8 cellular contexts compared by ENCODE assay signal in the genomic region with DNA sequence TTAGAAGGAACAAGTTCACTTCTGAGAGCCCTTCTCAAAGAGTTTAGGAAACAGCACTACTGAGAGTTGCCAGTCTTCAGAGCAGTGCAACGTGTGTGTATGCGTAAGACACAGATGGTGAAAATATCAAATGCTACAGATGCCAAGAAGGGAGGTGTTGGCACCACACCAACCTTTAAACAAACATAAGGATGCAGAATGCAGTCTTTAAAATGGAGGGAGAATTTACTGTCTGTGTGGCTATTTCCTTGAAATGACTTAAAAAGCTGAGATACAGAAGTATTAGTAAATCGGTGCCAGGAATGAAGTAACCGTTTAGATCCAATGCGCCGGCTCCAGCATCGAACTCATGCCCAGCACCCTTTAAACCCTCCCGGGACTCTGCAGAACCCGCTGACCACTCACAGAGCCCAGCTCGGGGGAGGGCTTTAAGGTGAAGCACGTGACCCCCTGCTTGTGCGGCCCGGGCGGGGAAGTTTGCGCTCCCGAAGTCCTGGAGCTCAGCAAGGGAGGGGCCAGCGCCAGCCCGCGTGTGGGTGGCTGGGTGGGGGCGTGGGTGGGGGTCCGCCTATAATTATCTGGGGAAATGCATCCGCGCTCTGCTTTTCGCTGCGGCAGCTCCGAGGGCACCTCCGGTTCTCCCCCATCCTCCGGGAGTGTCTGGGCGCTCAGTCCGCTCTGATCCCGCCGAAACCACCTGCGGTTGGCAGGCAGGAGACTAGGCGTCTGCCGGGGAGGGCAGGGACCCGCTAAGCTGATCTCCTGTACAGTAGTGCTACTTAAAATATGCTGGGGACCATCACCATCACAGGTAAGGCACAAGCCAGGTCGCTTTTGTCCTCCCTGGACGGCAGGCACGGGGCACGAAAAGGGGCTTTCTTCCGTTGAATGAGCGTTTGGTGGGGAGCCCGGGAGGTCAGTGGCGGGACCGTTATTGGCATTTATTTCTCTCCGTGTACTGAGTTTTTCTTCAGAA.
A peak's percentile ranks its signal among the peaks of the same experiment; 100 is the strongest.
DNase-seq lines count a peak whose midpoint lies in the region; ATAC-seq and TF ChIP-seq lines count a peak whose summit lies in the region.

No MANE protein-coding gene starts in this region.

- ATAC-seq in left ventricle myocardium superior, result peak; percentile 78

- H3K27me3 ChIP-seq in OCI-LY1 (ENCODE audit: insufficient read depth, low read length) (no peaks in the 10 kb centered on the region), rectal smooth muscle tissue (ENCODE audit: control insufficient read depth, insufficient read depth, low read length) (peaks cover 6% of the 10 kb centered on the region)

- TF ChIP-seq CTCF in OCI-LY1 (IDR thresholded peaks at IDR 0.05; ENCODE audit: low read length), result no peak

- no peaks in the 10 kb centered on the region for H3F3A ChIP-seq in OCI-LY1 (ENCODE audit: insufficient read depth, low read length)

- no peaks in the 10 kb centered on the region for H3K9me2 ChIP-seq in OCI-LY1 (ENCODE audit: low read depth, low read length)

- H4K20me1 ChIP-seq in OCI-LY1 (ENCODE audit: insufficient read depth, low read length), result no peaks in the 10 kb centered on the region

- DNase-seq in DMS79 treated with DMSO at 0.1 percent for 48 hours (lab: John Stamatoyannopoulos, UW), result peak; percentile 35
- DNase-seq in DMS79 (lab: John Stamatoyannopoulos, UW), result no peak
- peak; percentile 54 for DNase-seq in amniotic epithelial cell (ENCODE audit: low read depth)
- peak; percentile 73 for DNase-seq in left ventricle myocardium superior
- no peak for DNase-seq in NOMO-1 treated with dmso at 0.1 percent for 144 hours (lab: John Stamatoyannopoulos, UW; ENCODE audit: unreplicated experiment)
- DNase-seq in GF-D8 (lab: John Stamatoyannopoulos, UW), result no peak

- intact Hi-C loops in left ventricle myocardium superior (cut with micrococcal nuclease), result no loop called here

- H3K9me3 ChIP-seq in OCI-LY1 (ENCODE audit: low read length), result no peaks in the 10 kb centered on the region

- H3K4me1 ChIP-seq in OCI-LY1 (ENCODE audit: insufficient read depth, low read length, severe bottlenecking) (peaks cover 8% of the 10 kb centered on the region), rectal smooth muscle tissue (ENCODE audit: control insufficient read depth, insufficient read depth, low read length) (peaks cover 17% of the 10 kb centered on the region)

- H3K79me2 ChIP-seq in OCI-LY1 (ENCODE audit: insufficient read depth, low read length), result no peaks in the 10 kb centered on the region

- H3K4me3 ChIP-seq in OCI-LY1 (ENCODE audit: low read depth, low read length, poor library complexity, severe bottlenecking), result peak overlapping the region; percentile 31
- peak overlapping the region; percentile 76 for H3K4me3 ChIP-seq in rectal smooth muscle tissue (ENCODE audit: low read length)

- H3K9ac ChIP-seq in OCI-LY1 (ENCODE audit: low read length), result no peak overlapping the region
- peak overlapping the region; percentile 78 for H3K9ac ChIP-seq in rectal smooth muscle tissue (ENCODE audit: low read length)

- H3K4me2 ChIP-seq in OCI-LY1 (ENCODE audit: low read length), result peak overlapping the region; percentile 58

- no peak overlapping the region for H2AFZ ChIP-seq in OCI-LY1 (ENCODE audit: low read length)

- H3K36me3 ChIP-seq in OCI-LY1 (ENCODE audit: insufficient read depth, low read length), result no peaks in the 10 kb centered on the region
- H3K36me3 ChIP-seq in rectal smooth muscle tissue (ENCODE audit: control insufficient read depth, insufficient read depth, low read length), result no peaks in the 10 kb centered on the region

- H3K27ac ChIP-seq in OCI-LY1 (ENCODE audit: low read depth, low read length, poor library complexity, severe bottlenecking), result no peak overlapping the region
- H3K27ac ChIP-seq in rectal smooth muscle tissue (ENCODE audit: low read depth, low read length), result peak overlapping the region; percentile 75

Comparison
In these comparisons a context has a peak if more than half of its experiments do, and no peak if none do; other contexts are left out.
1. DNase-seq: peak in DMS79 treated with DMSO at 0.1 percent for 48 hours (single experiment), amniotic epithelial cell (single experiment) and left ventricle myocardium superior (single experiment); none in DMS79 (single experiment), NOMO-1 treated with dmso at 0.1 percent for 144 hours (single experiment) and GF-D8 (single experiment).